9 cellular contexts compared by ENCODE assay signal in genomic region chr5:39177629-39177959, GRCh38. TPM values are rescaled to one million over a fixed set of nuclear protein-coding genes. Genes with fewer than 3 reads are reported as not detected.
DNase-seq lines count a peak whose midpoint lies in the region; ATAC-seq, FAIRE-seq and TF ChIP-seq lines count a peak whose summit lies in the region.
"Had no signal": no experiment of that assay in that cellular context is flagged by ENCODE, and none has a peak within 500 bp of the region (broad histone marks: within the 10 kb centered on the region; RNA-seq: fewer than 3 reads in every experiment).

No MANE protein-coding gene starts in this region.

- H3K9ac ChIP-seq in kidney (ENCODE audit: low read length in 2 of 2) = no peak overlapping the region

- H3K4me3 ChIP-seq in kidney (ENCODE audit: low read length in 2 of 2) = no peak overlapping the region

- H3K27me3 Mint-ChIP-seq in activated CD4-positive, alpha-beta T cell treated with anti-CD3 and anti-CD28 coated beads, Interleukin-2, amount 10 ng/mL, durations not matched to agents 7 days and 5 days = no peaks in the 10 kb centered on the region

- H3K4me1 ChIP-seq in kidney (ENCODE audit: control insufficient read depth in 1 of 2, insufficient read depth in 1 of 2, low read depth in 1 of 2, low read length in 2 of 2) = peaks cover 0 to 9% of the 10 kb centered on the region in 2 donors

- CTCF ChIA-PET in activated CD4-positive, alpha-beta T cell treated with anti-CD3 and anti-CD28 coated beads, Interleukin-2, amount 10 ng/mL, durations not matched to agents 7 days and 5 days (lab: Charles Lee) = interaction anchor here (0.8 to 1.8 kb wide), 5 partner anchors 10 to 40 kb away, joined by 3 to 5 read pairs (median 3); no protein-coding TSS in a partner anchor

- H3K27ac Mint-ChIP-seq in activated CD4-positive, alpha-beta T cell treated with anti-CD3 and anti-CD28 coated beads, Interleukin-2, amount 10 ng/mL, durations not matched to agents 7 days and 5 days = peak overlapping the region; percentile 93

- peaks cover 5% of the 10 kb centered on the region for H3K9me3 Mint-ChIP-seq in activated CD4-positive, alpha-beta T cell treated with anti-CD3 and anti-CD28 coated beads, Interleukin-2, amount 10 ng/mL, durations not matched to agents 7 days and 5 days

- intact Hi-C loops in kidney (cut with DNase I) = no loop called here

- peaks cover 75% of the 10 kb centered on the region for H3K36me3 Mint-ChIP-seq in activated CD4-positive, alpha-beta T cell treated with anti-CD3 and anti-CD28 coated beads, Interleukin-2, amount 10 ng/mL, durations not matched to agents 7 days and 5 days (ENCODE audit: low read depth)

- H3K4me3 Mint-ChIP-seq in activated CD4-positive, alpha-beta T cell treated with anti-CD3 and anti-CD28 coated beads, Interleukin-2, amount 10 ng/mL, durations not matched to agents 7 days and 5 days = peak overlapping the region; percentile 71

- H3K4me1 Mint-ChIP-seq in activated CD4-positive, alpha-beta T cell treated with anti-CD3 and anti-CD28 coated beads, Interleukin-2, amount 10 ng/mL, durations not matched to agents 7 days and 5 days = peaks cover 97% of the 10 kb centered on the region

- DNase-seq in activated CD4-positive, alpha-beta T cell treated with anti-CD3 and anti-CD28 coated beads, Interleukin-2, amount 10 ng/mL, durations not matched to agents 7 days and 5 days = peak; percentile 60
- no peak for DNase-seq in activated CD4-positive, alpha-beta T cell treated with anti-CD3 and anti-CD28 coated beads, Interleukin-2, amount 50 U/mL, for 48 hours
- DNase-seq in SIG-M5 treated with dmso at 0.1 percent for 504 hours (lab: John Stamatoyannopoulos, UW; ENCODE audit: unreplicated experiment) (peak; percentile 88), pons (ENCODE audit: low spot score) (peak; percentile 57), kidney (no peak), NCI-H226 (no peak)

- H3K27ac ChIP-seq in kidney (ENCODE audit: low read depth in 2 of 2, low read length in 2 of 2) = no peak overlapping the region

- peak; percentile 75 for ATAC-seq in HG02973 (IDR thresholded peaks at IDR 0.05; ENCODE audit: unreplicated experiment)
- no peak for ATAC-seq in GM18520 (IDR thresholded peaks at IDR 0.05; ENCODE audit: unreplicated experiment)
- ATAC-seq: HCT116 had no signal

- H3K9me3 ChIP-seq in kidney (ENCODE audit: control insufficient read depth in 1 of 2, low read length in 2 of 2) = no peaks in the 10 kb centered on the region

- no peak for FAIRE-seq in kidney (lab: Jason Lieb, UNC)

- no peak for TF ChIP-seq CTCF in kidney (IDR thresholded peaks at IDR 0.05; ENCODE audit: borderline replicate concordance, extremely low read depth, insufficient read depth)

- H3K36me3 ChIP-seq in kidney (ENCODE audit: control insufficient read depth in 1 of 2, insufficient read depth in 2 of 2, low read length in 2 of 2) = no peaks in the 10 kb centered on the region

- POLR2A ChIA-PET in activated CD4-positive, alpha-beta T cell treated with anti-CD3 and anti-CD28 coated beads, Interleukin-2, amount 10 ng/mL, durations not matched to agents 7 days and 5 days (lab: Charles Lee) = interaction anchor here (1.0 kb wide), 1 partner anchor 9 kb away, joined by 3 read pairs; no protein-coding TSS in a partner anchor

RNA-seq across cellular contexts. Expression of gene FYB1, which starts 41.8 kb away (rescaled TPM):
- 100 to 1,000 TPM; 396 to 480 TPM for total RNA-seq in activated CD4-positive, alpha-beta T cell treated with anti-CD3 and anti-CD28 coated beads, Interleukin-2, amount 10 ng/mL, durations not matched to agents 7 days and 5 days
- 53.7 TPM for total RNA-seq in kidney
- polyA plus RNA-seq in kidney (ENCODE audit: insufficient read depth, low read depth, low replicate concordance) = 2.3 TPM

Comparison
In these comparisons a context has a peak if more than half of its experiments do, and no peak if none do; other contexts are left out.
1. DNase-seq: peak in activated CD4-positive, alpha-beta T cell treated with anti-CD3 and anti-CD28 coated beads, Interleukin-2, amount 10 ng/mL, durations not matched to agents 7 days and 5 days (single experiment), SIG-M5 treated with dmso at 0.1 percent for 504 hours (single experiment) and pons (single experiment); none in activated CD4-positive, alpha-beta T cell treated with anti-CD3 and anti-CD28 coated beads, Interleukin-2, amount 50 U/mL, for 48 hours (0 of 2), kidney (single experiment) and NCI-H226 (single experiment).